1 cellular context compared by ENCODE assay signal in genomic region chr1:205950826-205951549, GRCh38.
A peak's percentile ranks its signal among the peaks of the same experiment; 100 is the strongest.
TF ChIP-seq lines count a peak whose summit lies in the region.

No MANE protein-coding gene starts in this region.

TF ChIP-seq in K562, 482 proteins besides CTCF, POLR2A, EP300 and RAD21:
- TF ChIP-seq SLC30A9 (CRISPR knock-in tag; IDR thresholded peaks at IDR 0.05) = no peak
- no peak for TF ChIP-seq ZNF668 (CRISPR knock-in tag; IDR thresholded peaks at IDR 0.05)
- no peak for TF ChIP-seq CREBBP (IDR thresholded peaks at IDR 0.05; ENCODE audit: low read depth, low read length)
- TF ChIP-seq ARID1B (IDR thresholded peaks at IDR 0.05) = no peak
- TF ChIP-seq TFAP4 (CRISPR knock-in tag; IDR thresholded peaks at IDR 0.05; ENCODE audit: borderline replicate concordance) = peak; percentile 35; the same call in 1 of the 2 replicates
- peak; percentile 22; the same call in 1 of the 2 replicates for TF ChIP-seq CREB1 (IDR thresholded peaks at IDR 0.05)
- no peak; the same call in 1 of the 2 replicates for TF ChIP-seq CREB1 (CRISPR knock-in tag; IDR thresholded peaks at IDR 0.05)
- TF ChIP-seq MAFF (IDR thresholded peaks at IDR 0.05; ENCODE audit: low read length) = no peak
- TF ChIP-seq PHF21A (IDR thresholded peaks at IDR 0.05; ENCODE audit: borderline replicate concordance, low read depth) = no peak
- no peak for TF ChIP-seq MBD1 (CRISPR knock-in tag; IDR thresholded peaks at IDR 0.05)
- TF ChIP-seq NFRKB (IDR thresholded peaks at IDR 0.05; ENCODE audit: low read depth) = no peak
- TF ChIP-seq GABPB1 (CRISPR knock-in tag; IDR thresholded peaks at IDR 0.05) = no peak
- TF ChIP-seq ZFP91 (CRISPR knock-in tag; IDR thresholded peaks at IDR 0.05) = no peak
- TF ChIP-seq PBX2 (CRISPR knock-in tag; IDR thresholded peaks at IDR 0.05; ENCODE audit: low read depth) = no peak
- no peak for TF ChIP-seq PBX2 (tag; conservative IDR thresholded peaks at IDR 0.05; ENCODE audit: low read depth)
- no peak for TF ChIP-seq KLF16 (IDR thresholded peaks at IDR 0.05)
- TF ChIP-seq ZFX (CRISPR knock-in tag; IDR thresholded peaks at IDR 0.05) = no peak
- TF ChIP-seq ZNF23 (CRISPR knock-in tag; IDR thresholded peaks at IDR 0.05) = no peak
- TF ChIP-seq ID3 (CRISPR knock-in tag; IDR thresholded peaks at IDR 0.05) = no peak
- no peak for TF ChIP-seq ID3 (tag; IDR thresholded peaks at IDR 0.05)
- peak; percentile 19 for TF ChIP-seq RBBP5 (IDR thresholded peaks at IDR 0.05; ENCODE audit: borderline replicate concordance, insufficient read depth, low read length, poor library complexity, severe bottlenecking)
- no peak for TF ChIP-seq MYNN (IDR thresholded peaks at IDR 0.05)
- no peak for TF ChIP-seq MYNN (CRISPR knock-in tag; IDR thresholded peaks at IDR 0.05)
- peak; percentile 64 for TF ChIP-seq FOSL1 (tag; conservative IDR thresholded peaks at IDR 0.05)
- no peak for TF ChIP-seq TCF7L2 (IDR thresholded peaks at IDR 0.05; ENCODE audit: low read depth, low read length)
- no peak for TF ChIP-seq KAT7 (CRISPR knock-in tag; IDR thresholded peaks at IDR 0.05; ENCODE audit: borderline replicate concordance)
- no peak for TF ChIP-seq ZNF699 (CRISPR knock-in tag; IDR thresholded peaks at IDR 0.05; ENCODE audit: insufficient replicate concordance)
- TF ChIP-seq ZNF316 (IDR thresholded peaks at IDR 0.05) = no peak
- TF ChIP-seq YBX1 (IDR thresholded peaks at IDR 0.05) = no peak
- TF ChIP-seq CREM (IDR thresholded peaks at IDR 0.05; ENCODE audit: low read depth) = peak; percentile 60
- no peak for TF ChIP-seq ZBTB40 (IDR thresholded peaks at IDR 0.05)
- no peak for TF ChIP-seq ZBTB40 (CRISPR knock-in tag; IDR thresholded peaks at IDR 0.05)
- TF ChIP-seq TAL1 (IDR thresholded peaks at IDR 0.05) = no peak
- peak; percentile 36; the same call in 1 of the 2 replicates for TF ChIP-seq BHLHE40 (IDR thresholded peaks at IDR 0.05; ENCODE audit: low read length)
